19 cellular contexts compared by ENCODE assay signal in the genomic region with DNA sequence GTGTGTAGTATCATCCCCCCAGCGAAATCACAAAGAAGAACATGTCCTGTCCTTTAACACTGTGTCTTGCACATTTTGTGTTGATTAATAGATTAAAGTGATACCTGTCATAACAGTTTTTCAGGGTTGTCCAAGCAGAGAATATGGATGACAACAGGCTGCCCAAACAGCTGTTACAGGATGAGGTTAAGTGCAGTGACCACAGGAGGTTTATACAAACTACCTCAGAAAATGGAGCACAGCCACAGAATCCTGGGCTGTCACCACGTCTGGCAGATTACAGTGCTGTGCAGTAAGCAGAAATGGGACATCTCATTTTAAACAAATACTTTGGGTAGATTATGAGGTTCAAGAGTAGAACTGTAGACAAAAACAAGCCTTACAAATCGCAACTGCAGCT.
"Had no signal": no experiment of that assay in that cellular context is flagged by ENCODE, and none has a peak within 500 bp of the region (broad histone marks: within the 10 kb centered on the region; RNA-seq: fewer than 3 reads in every experiment).

No MANE protein-coding gene starts in this region.

- H3K27ac ChIP-seq: body of pancreas, heart right ventricle, lower lobe of right lung, neural progenitor cell, ovary, suprapubic skin had no signal

- H3K36me3 ChIP-seq: heart right ventricle, lower lobe of right lung, neural progenitor cell, ovary, suprapubic skin had no signal

- H3K36me3 Mint-ChIP-seq: neural progenitor cell had no signal

- H2AFZ ChIP-seq: neural progenitor cell had no signal

- H3K4me2 ChIP-seq: neural progenitor cell had no signal

- ATAC-seq: body of pancreas; left colon; lower lobe of right lung; stimulated activated naive CD8-positive, alpha-beta T cell treated with anti-CD3 and anti-CD28 coated beads, Interleukin-15, Interleukin-2, amounts not matched to agents 100 U/mL and 50 U/mL, for 24 hours had no signal

- H3K9me3 Mint-ChIP-seq: neural progenitor cell had no signal

- H3K4me1 ChIP-seq: body of pancreas, lower lobe of right lung, suprapubic skin had no signal

- H3K9ac ChIP-seq: neural progenitor cell had no signal

- H3K4me1 Mint-ChIP-seq: neural progenitor cell had no signal

- DNase-seq: activated CD4-positive, CD25-positive, alpha-beta regulatory T cell treated with anti-CD3 and anti-CD28 coated beads, Interleukin-2, amount 50 U/mL, for 72 hours; activated naive CD4-positive, alpha-beta T cell treated with Interleukin-2 at 50 U/mL for 16 hours; activated T-cell treated with anti-CD3 and anti-CD28 coated beads for 4 hours; body of pancreas; caudate nucleus; effector CD8-positive, alpha-beta T cell; heart right ventricle; left colon; lower lobe of right lung; ovary; stimulated activated CD4-positive, alpha-beta T cell treated with anti-CD3 and anti-CD28 coated beads, Interleukin-4, amount 100 ng/mL, for 4 hours; stimulated activated CD8-positive, alpha-beta memory T cell treated with anti-CD3 and anti-CD28 coated beads, Interleukin-4, amount 100 ng/mL, for 48 hours; stimulated activated naive CD8-positive, alpha-beta T cell treated with anti-CD3 and anti-CD28 coated beads, Interleukin-15, Interleukin-2, amounts not matched to agents 100 U/mL and 50 U/mL, for 24 hours; T-helper 1 cell; T1000; trophoblast cell had no signal

- H3K27ac Mint-ChIP-seq: mesothelial cell of epicardium, neural progenitor cell had no signal

- H3K27me3 ChIP-seq: body of pancreas, heart right ventricle, neural progenitor cell, ovary, suprapubic skin had no signal

- H3K4me3 Mint-ChIP-seq: mesothelial cell of epicardium, neural progenitor cell had no signal

- H3K9me3 ChIP-seq: body of pancreas, lower lobe of right lung, ovary, suprapubic skin had no signal

- H3K4me3 ChIP-seq: body of pancreas, heart right ventricle, lower lobe of right lung, neural progenitor cell, ovary, suprapubic skin had no signal
